In genomic region chr22:37427711-37428635, GRCh38 we compare ENCODE assay signal across 10 cellular contexts. TPM values are rescaled to one million over a fixed set of nuclear protein-coding genes. Genes with fewer than 3 reads are reported as not detected.
DNase-seq lines count a peak whose midpoint lies in the region; ATAC-seq, FAIRE-seq and TF ChIP-seq lines count a peak whose summit lies in the region.
"Had no signal": no experiment of that assay in that cellular context is flagged by ENCODE, and none has a peak within 500 bp of the region (broad histone marks: within the 10 kb centered on the region; RNA-seq: fewer than 3 reads in every experiment).

No MANE protein-coding gene starts in this region.

- no peaks in the 10 kb centered on the region for H3K36me3 ChIP-seq in left ventricle myocardium inferior
- H3K36me3 ChIP-seq in bronchial epithelial cell (ENCODE audit: control insufficient read depth, insufficient read depth, low read length) = no peaks in the 10 kb centered on the region
- H3K36me3 ChIP-seq in mesendoderm (ENCODE audit: control insufficient read depth, insufficient read depth, low read length) = no peaks in the 10 kb centered on the region
- H3K36me3 ChIP-seq in vagina = no peaks in the 10 kb centered on the region
- H3K36me3 ChIP-seq: neutrophil had no signal

- no peak overlapping the region for H2BK120ac ChIP-seq in mesendoderm (ENCODE audit: low read depth, low read length)

- H3K27me3 ChIP-seq in left ventricle myocardium inferior (ENCODE audit: low read depth) = peaks cover 100% of the 10 kb centered on the region
- peaks cover 3% of the 10 kb centered on the region for H3K27me3 ChIP-seq in bronchial epithelial cell (ENCODE audit: control insufficient read depth, insufficient read depth, low read length)
- H3K27me3 ChIP-seq in mesendoderm (ENCODE audit: insufficient read depth, low read length, poor library complexity) = peaks cover 26% of the 10 kb centered on the region
- H3K27me3 ChIP-seq in vagina = peaks cover 16% of the 10 kb centered on the region

- H3K9me3 ChIP-seq in left ventricle myocardium inferior (replicated peaks) (no peaks in the 10 kb centered on the region), vagina (no peaks in the 10 kb centered on the region)
- H3K9me3 ChIP-seq: neutrophil had no signal

- H3K4me3 ChIP-seq in left ventricle myocardium inferior (peak overlapping the region; percentile 66), bronchial epithelial cell (ENCODE audit: low read depth, low read length) (peak overlapping the region; percentile 55), mesendoderm (ENCODE audit: low read length) (no peak overlapping the region), vagina (peak overlapping the region; percentile 32 to 55)

- H3K4me1 ChIP-seq in left ventricle myocardium inferior = peaks cover 16% of the 10 kb centered on the region
- H3K4me1 ChIP-seq in mesendoderm (ENCODE audit: control insufficient read depth, low read depth, low read length) = no peaks in the 10 kb centered on the region
- peaks cover 17% of the 10 kb centered on the region for H3K4me1 ChIP-seq in vagina

- no peak overlapping the region for H3K4ac ChIP-seq in mesendoderm (ENCODE audit: low read depth, low read length)

- DNase-seq in left ventricle myocardium inferior = no peak
- no peak for DNase-seq in left cardiac atrium
- DNase-seq in bronchial epithelial cell (ENCODE audit: low read depth) = no peak
- no peak for DNase-seq in mesendoderm
- no peak for DNase-seq in vagina (ENCODE audit: extremely low spot score in 2 of 2)
- DNase-seq in NCI-H2029 (lab: John Stamatoyannopoulos, UW) = no peak

- no peak overlapping the region for H4K5ac ChIP-seq in mesendoderm (ENCODE audit: low read length)

- no peak for FAIRE-seq in bronchial epithelial cell (lab: Jason Lieb, UNC)

- no peak overlapping the region for H3K9ac ChIP-seq in mesendoderm (ENCODE audit: low read length)

- H3K27ac ChIP-seq in left ventricle myocardium inferior (replicated peaks) (no peak overlapping the region), mesendoderm (ENCODE audit: low read depth, low read length) (no peak overlapping the region), vagina (no peak overlapping the region)
- H3K27ac ChIP-seq: neutrophil had no signal

- H3K56ac ChIP-seq in mesendoderm (ENCODE audit: low read length) = peak overlapping the region; percentile 58

- WGBS in mesendoderm (ENCODE audit: extremely low coverage, insufficient coverage, low lambda C conversion rate) = no CpG with 5 or more reads among the region's 59 CpGs

- H3K79me1 ChIP-seq in mesendoderm (ENCODE audit: low read length) = no peaks in the 10 kb centered on the region

- no peak overlapping the region for H2AK5ac ChIP-seq in mesendoderm (ENCODE audit: low read length)

- intact Hi-C loops in left ventricle myocardium inferior (cut with micrococcal nuclease) = no loop called here
- intact Hi-C loops in left cardiac atrium (cut with DNase I) = loop anchor here in 1 of 2 donors (5.0 kb wide), 1 partner anchor 111 kb away; no protein-coding TSS in a partner anchor
- intact Hi-C loops in vagina (cut with DNase I) = no loop called here

- H2BK5ac ChIP-seq in mesendoderm (ENCODE audit: low read length) = no peak overlapping the region

- no peak for TF ChIP-seq POLR2A in vagina (IDR thresholded peaks at IDR 0.05)

- no peak overlapping the region for H3K18ac ChIP-seq in mesendoderm (ENCODE audit: low read length)

- H4K8ac ChIP-seq in mesendoderm (ENCODE audit: low read depth, low read length) = no peak overlapping the region

- no peaks in the 10 kb centered on the region for H3K79me2 ChIP-seq in mesendoderm (ENCODE audit: control insufficient read depth, insufficient read depth, low read length)

- no peak for TF ChIP-seq CTCF in left ventricle myocardium inferior (IDR thresholded peaks at IDR 0.05; ENCODE audit: borderline replicate concordance)
- TF ChIP-seq CTCF in bronchial epithelial cell (IDR thresholded peaks at IDR 0.05; ENCODE audit: insufficient read depth, low read length, severe bottlenecking) = no peak
- no peak for TF ChIP-seq CTCF in vagina (IDR thresholded peaks at IDR 0.05)

- no peak overlapping the region for H2BK15ac ChIP-seq in mesendoderm (replicated peaks; ENCODE audit: low read depth)

- H3K4me2 ChIP-seq in mesendoderm (ENCODE audit: low read length) = no peak overlapping the region

- ATAC-seq in left cardiac atrium (no peak), HG03135 (IDR thresholded peaks at IDR 0.05; ENCODE audit: unreplicated experiment) (no peak), GM21717 (IDR thresholded peaks at IDR 0.05; ENCODE audit: unreplicated experiment) (no peak)

- H3K23ac ChIP-seq in mesendoderm (ENCODE audit: low read length) = no peak overlapping the region

RNA-seq across cellular contexts. Expression of gene ELFN2, which starts 0.7 kb away (rescaled TPM):
- not detected for total RNA-seq in left ventricle myocardium inferior
- under 1 TPM in 1 of 2 donors, not detected in 1; 0.05 TPM for total RNA-seq in left cardiac atrium
- 0.26 and 0.51 TPM in 2 replicates for total RNA-seq in bronchial epithelial cell
- 0.08 TPM for polyA plus RNA-seq in mesendoderm (2013, experiment 1 of 2)
- 0.06 TPM for polyA plus RNA-seq in mesendoderm (2013, experiment 2 of 2)
- total RNA-seq in vagina = not detected
- polyA plus RNA-seq: CD4-positive, CD25-positive, alpha-beta regulatory T cell had no signal

RNA-seq across cellular contexts. Expression of gene MFNG, which starts 58.2 kb away (rescaled TPM):
- total RNA-seq in left ventricle myocardium inferior = 11.8 TPM
- 10 to 100 TPM; 14.1 to 17.4 TPM for total RNA-seq in left cardiac atrium
- 0.26 and 1.3 TPM in 2 replicates for total RNA-seq in bronchial epithelial cell
- polyA plus RNA-seq in mesendoderm (2013, experiment 1 of 2) = 0.48 TPM
- polyA plus RNA-seq in mesendoderm (2013, experiment 2 of 2) = 0.77 TPM
- 15.2 TPM for total RNA-seq in vagina
